14 cellular contexts compared by ENCODE assay signal in the genomic region with DNA sequence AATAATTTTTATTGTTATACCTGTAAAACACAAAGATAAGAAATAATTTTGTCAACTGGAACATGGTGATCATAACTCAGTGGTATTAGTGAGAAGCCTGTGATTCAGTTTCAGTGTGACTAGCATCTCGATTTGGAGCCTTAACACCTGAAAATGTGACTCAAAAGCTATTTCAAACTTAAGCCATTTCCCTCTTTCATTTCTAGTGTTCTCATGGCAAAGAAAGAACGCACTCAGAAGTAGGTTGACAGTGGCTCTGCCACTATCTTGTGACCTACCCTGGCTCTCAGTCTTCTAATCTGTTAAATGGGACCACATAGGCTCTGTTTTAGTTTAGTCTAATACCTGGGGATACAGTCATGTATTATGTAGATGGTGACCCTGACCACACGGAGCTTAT.
DNase-seq lines count a peak whose midpoint lies in the region; ATAC-seq and TF ChIP-seq lines count a peak whose summit lies in the region.
"Had no signal": no experiment of that assay in that cellular context is flagged by ENCODE, and none has a peak within 500 bp of the region (broad histone marks: within the 10 kb centered on the region; RNA-seq: fewer than 3 reads in every experiment).

No MANE protein-coding gene starts in this region.

- intact Hi-C loops in right lobe of liver (cut with DNase I): no loop called here

- TF ChIP-seq CTCF in right lobe of liver (IDR thresholded peaks at IDR 0.05): no peak

- WGBS in right lobe of liver (ENCODE audit: insufficient coverage, low coverage, low lambda C conversion rate, missing lambda C conversion rate): 41% methylated on average over 3 of the region's 3 CpGs

- no peaks in the 10 kb centered on the region for H3K27me3 ChIP-seq in right lobe of liver
- H3K27me3 ChIP-seq: thyroid gland had no signal

- no peaks in the 10 kb centered on the region for H3K9me3 ChIP-seq in right lobe of liver
- H3K9me3 ChIP-seq: SK-N-SH, thyroid gland had no signal

- no peak for TF ChIP-seq POLR2A in right lobe of liver (IDR thresholded peaks at IDR 0.05)

- H3K27ac ChIP-seq in right lobe of liver: no peak overlapping the region
- H3K27ac ChIP-seq: thyroid gland had no signal

- no peak for DNase-seq in activated naive CD4-positive, alpha-beta T cell treated with anti-CD3 and anti-CD28 coated beads, Interleukin-2, amount 50 U/mL, for 72 hours (ENCODE audit: low spot score in 2 of 2)
- no peak for DNase-seq in activated naive CD4-positive, alpha-beta T cell treated with Interleukin-2 at 50 U/mL for 16 hours
- no peak for DNase-seq in right lobe of liver
- DNase-seq in germinal center (ENCODE audit: low spot score): no peak
- DNase-seq in stimulated activated naive CD4-positive, alpha-beta T cell (lab: John Stamatoyannopoulos, UW): no peak
- no peak for DNase-seq in SHP77 (lab: John Stamatoyannopoulos, UW)
- DNase-seq: effector memory CD4-positive, alpha-beta T cell; naive thymus-derived CD8-positive, alpha-beta T cell; NCI-H187 treated with DMSO at 0.1 percent for 48 hours; NCI-H82; SK-N-SH; thyroid gland had no signal

- peak; percentile 29 to 86 for ATAC-seq in activated naive CD4-positive, alpha-beta T cell treated with anti-CD3 and anti-CD28 coated beads, Interleukin-2, amount 50 U/mL, for 72 hours
- ATAC-seq in GM21619 (IDR thresholded peaks at IDR 0.05; ENCODE audit: unreplicated experiment) (peak; percentile 43), HG03108 (IDR thresholded peaks at IDR 0.05; ENCODE audit: unreplicated experiment) (peak; percentile 48), right lobe of liver (no peak)
- ATAC-seq: naive thymus-derived CD8-positive, alpha-beta T cell had no signal

- no peak overlapping the region for H3K27ac Mint-ChIP-seq in activated naive CD4-positive, alpha-beta T cell treated with anti-CD3 and anti-CD28 coated beads, Interleukin-2, amount 50 U/mL, for 72 hours
- H3K27ac Mint-ChIP-seq: naive thymus-derived CD8-positive, alpha-beta T cell had no signal

- H3K36me3 Mint-ChIP-seq in activated naive CD4-positive, alpha-beta T cell treated with anti-CD3 and anti-CD28 coated beads, Interleukin-2, amount 50 U/mL, for 72 hours: no peaks in the 10 kb centered on the region
- H3K36me3 Mint-ChIP-seq: naive thymus-derived CD8-positive, alpha-beta T cell had no signal

- H3K36me3 ChIP-seq in right lobe of liver: no peaks in the 10 kb centered on the region
- H3K36me3 ChIP-seq: thyroid gland had no signal

- no peaks in the 10 kb centered on the region for H3K9me3 Mint-ChIP-seq in activated naive CD4-positive, alpha-beta T cell treated with anti-CD3 and anti-CD28 coated beads, Interleukin-2, amount 50 U/mL, for 72 hours
- H3K9me3 Mint-ChIP-seq: naive thymus-derived CD8-positive, alpha-beta T cell had no signal

- H3K4me3 ChIP-seq in right lobe of liver: no peak overlapping the region
- H3K4me3 ChIP-seq: thyroid gland had no signal

- H3K4me1 ChIP-seq in right lobe of liver: no peaks in the 10 kb centered on the region
- H3K4me1 ChIP-seq: thyroid gland had no signal

Comparison
In these comparisons a context has a peak if more than half of its experiments do, and no peak if none do; other contexts are left out.
1. ATAC-seq: peak in activated naive CD4-positive, alpha-beta T cell treated with anti-CD3 and anti-CD28 coated beads, Interleukin-2, amount 50 U/mL, for 72 hours (2 of 2), GM21619 (single experiment) and HG03108 (single experiment); none in right lobe of liver (0 of 4).